Comparison of ENCODE assay signal across 9 cellular contexts in the genomic region with DNA sequence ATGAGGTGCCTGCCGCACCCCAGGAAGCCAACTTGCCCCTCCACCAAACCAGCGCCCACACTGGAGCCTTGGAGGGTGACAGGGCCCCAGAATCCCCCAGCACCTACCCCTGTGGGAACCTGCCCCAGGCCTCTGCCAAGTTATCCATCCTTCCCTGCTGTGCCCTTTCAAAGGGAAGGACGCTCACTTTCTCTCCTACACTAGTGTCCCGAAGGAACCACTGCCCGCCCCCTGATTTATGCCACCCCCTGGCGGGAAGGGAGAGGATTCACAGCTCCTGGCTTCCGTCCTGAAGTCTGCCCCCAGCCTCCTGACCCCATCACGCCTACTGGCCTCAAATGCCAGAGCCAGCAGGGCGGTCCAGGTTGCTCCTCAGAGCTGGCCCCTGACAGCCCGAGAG. TPM values are rescaled to one million over a fixed set of nuclear protein-coding genes. Genes with fewer than 3 reads are reported as not detected.
DNase-seq lines count a peak whose midpoint lies in the region; ATAC-seq and TF ChIP-seq lines count a peak whose summit lies in the region.
"Had no signal": no experiment of that assay in that cellular context is flagged by ENCODE, and none has a peak within 500 bp of the region (broad histone marks: within the 10 kb centered on the region; RNA-seq: fewer than 3 reads in every experiment).

No MANE protein-coding gene starts in this region.

- TF ChIP-seq POLR2A in Peyer's patch (IDR thresholded peaks at IDR 0.05): no peak

- H3K79me2 ChIP-seq in smooth muscle cell (ENCODE audit: low read depth): no peaks in the 10 kb centered on the region

- no peak overlapping the region for H3K4me3 ChIP-seq in smooth muscle cell
- H3K4me3 ChIP-seq in Peyer's patch: no peak overlapping the region

- peaks cover 7% of the 10 kb centered on the region for H3K4me1 ChIP-seq in smooth muscle cell (ENCODE audit: low read depth)
- peaks cover 0 to 40% (median 2%) of the 10 kb centered on the region in 4 donors for H3K4me1 ChIP-seq in Peyer's patch

- peaks cover 4% of the 10 kb centered on the region for H3K27me3 Mint-ChIP-seq in T-helper 2 cell treated with Interferon-gamma antibody and Interleukin-4, amounts not matched to agents 5 μg/mL and 100 μg/mL, for 36 hours (ENCODE audit: low read depth)

- no peak for ATAC-seq in HG03457 (IDR thresholded peaks at IDR 0.05; ENCODE audit: unreplicated experiment)
- ATAC-seq in HG03521 (IDR thresholded peaks at IDR 0.05; ENCODE audit: unreplicated experiment): no peak

- no peaks in the 10 kb centered on the region for H3F3A ChIP-seq in smooth muscle cell (ENCODE audit: low read depth)

- no peak for DNase-seq in T-helper 2 cell treated with Interferon-gamma antibody and Interleukin-4, amounts not matched to agents 5 μg/mL and 100 μg/mL, for 36 hours (ENCODE audit: low spot score)
- no peak for DNase-seq in T-helper 2 cell
- peak; percentile 41 for DNase-seq in SK-N-DZ (ENCODE audit: low spot score)
- DNase-seq in fibroblast of the conjunctiva (ENCODE audit: low read depth): peak; percentile 28
- DNase-seq in smooth muscle cell (lab: John Stamatoyannopoulos, UW; ENCODE audit: unreplicated experiment): no peak
- no peak for DNase-seq in Peyer's patch
- DNase-seq: stimulated activated CD4-positive, alpha-beta T cell treated with anti-CD3 and anti-CD28 coated beads, Interleukin-2, amount 100 ng/mL, for 48 hours had no signal

- no peak overlapping the region for H2AFZ ChIP-seq in smooth muscle cell (ENCODE audit: low read depth)

- H4K20me1 ChIP-seq in smooth muscle cell (ENCODE audit: low read depth): peaks cover 31% of the 10 kb centered on the region

- no peaks in the 10 kb centered on the region for H3K36me3 Mint-ChIP-seq in T-helper 2 cell treated with Interferon-gamma antibody and Interleukin-4, amounts not matched to agents 5 μg/mL and 100 μg/mL, for 36 hours (ENCODE audit: low read depth)

- no peaks in the 10 kb centered on the region for H3K9me3 Mint-ChIP-seq in T-helper 2 cell treated with Interferon-gamma antibody and Interleukin-4, amounts not matched to agents 5 μg/mL and 100 μg/mL, for 36 hours

- no peak overlapping the region for H3K9ac ChIP-seq in smooth muscle cell (ENCODE audit: low read depth)

- H3K36me3 ChIP-seq in smooth muscle cell (ENCODE audit: low read depth) (no peaks in the 10 kb centered on the region), Peyer's patch (no peaks in the 10 kb centered on the region)

- peak overlapping the region; percentile 76 for H3K4me3 Mint-ChIP-seq in T-helper 2 cell treated with Interferon-gamma antibody and Interleukin-4, amounts not matched to agents 5 μg/mL and 100 μg/mL, for 36 hours

- 48% methylated on average over 10 of the region's 10 CpGs for WGBS in smooth muscle cell (ENCODE audit: low lambda C conversion rate)

- peak; percentile 38 for TF ChIP-seq CTCF in smooth muscle cell (IDR thresholded peaks at IDR 0.05; ENCODE audit: borderline replicate concordance, insufficient read depth, poor library complexity, severe bottlenecking)
- TF ChIP-seq CTCF in Peyer's patch (IDR thresholded peaks at IDR 0.05): peak in 3 of 6 experiments; percentile 19 to 30 (median 19)

- H3K27ac Mint-ChIP-seq in T-helper 2 cell treated with Interferon-gamma antibody and Interleukin-4, amounts not matched to agents 5 μg/mL and 100 μg/mL, for 36 hours: no peak overlapping the region

- H3K4me2 ChIP-seq in smooth muscle cell: no peak overlapping the region

- no peak overlapping the region for H3K27ac ChIP-seq in smooth muscle cell (ENCODE audit: low read depth)
- no peak overlapping the region for H3K27ac ChIP-seq in Peyer's patch

- H3K4me1 Mint-ChIP-seq in T-helper 2 cell treated with Interferon-gamma antibody and Interleukin-4, amounts not matched to agents 5 μg/mL and 100 μg/mL, for 36 hours (ENCODE audit: low read depth): peaks cover 18% of the 10 kb centered on the region

- H3K9me3 ChIP-seq in smooth muscle cell (replicated peaks; ENCODE audit: low read depth): no peaks in the 10 kb centered on the region
- H3K9me3 ChIP-seq in Peyer's patch: no peaks in the 10 kb centered on the region

- no peaks in the 10 kb centered on the region for H3K27me3 ChIP-seq in smooth muscle cell (ENCODE audit: low read depth)
- H3K27me3 ChIP-seq in Peyer's patch: no peaks in the 10 kb centered on the region

RNA-seq across cellular contexts. Expression of a gene that starts 1.4 kb away (rescaled TPM):
- 6.2 and 6.3 TPM in 2 replicates for polyA plus RNA-seq in SK-N-DZ (2014; cell fraction: cytosol; rRNA removed)
- polyA plus RNA-seq in SK-N-DZ (2014; cell fraction: nucleus; rRNA removed): 9.5 and 13.8 TPM in 2 replicates
- total RNA-seq in smooth muscle cell (8.8 and 10.9 TPM in 2 replicates), Peyer's patch (10 to 100 TPM in 3 of 4 donors, 1 to 10 TPM in 1; 7.7 to 22.3 (median 14.9) TPM)
- 15.9 and 21.2 TPM in 2 replicates for polyA plus RNA-seq in smooth muscle cell

RNA-seq across cellular contexts. Expression of a gene that starts 42.7 kb away (rescaled TPM):
- 1.3 and 2.0 TPM in 2 replicates for polyA plus RNA-seq in SK-N-DZ (2014; cell fraction: cytosol; rRNA removed)
- 1.9 and 6.1 TPM in 2 replicates for polyA plus RNA-seq in SK-N-DZ (2014; cell fraction: nucleus; rRNA removed)
- total RNA-seq in smooth muscle cell (0.13 TPM in 1 of 2 replicates, not detected in the other), Peyer's patch (not detected)
- polyA plus RNA-seq in smooth muscle cell: 0.57 and 2.5 TPM in 2 replicates

RNA-seq across cellular contexts. Expression of a gene that starts 56.9 kb away (rescaled TPM):
- 0.61 and 1.1 TPM in 2 replicates for polyA plus RNA-seq in SK-N-DZ (2014; cell fraction: cytosol; rRNA removed)
- 0.18 and 0.23 TPM in 2 replicates for polyA plus RNA-seq in SK-N-DZ (2014; cell fraction: nucleus; rRNA removed)
- total RNA-seq in smooth muscle cell: 7.6 and 7.8 TPM in 2 replicates
- 6.3 and 7.4 TPM in 2 replicates for polyA plus RNA-seq in smooth muscle cell
- total RNA-seq in Peyer's patch: under 1 TPM in 3 of 4 donors, not detected in 1; 0.57 to 0.88 (median 0.80) TPM

Comparison
In these comparisons a context has a peak if more than half of its experiments do, and no peak if none do; other contexts are left out.
1. DNase-seq: peak in SK-N-DZ (single experiment) and fibroblast of the conjunctiva (single experiment); none in T-helper 2 cell treated with Interferon-gamma antibody and Interleukin-4, amounts not matched to agents 5 μg/mL and 100 μg/mL, for 36 hours (single experiment), T-helper 2 cell (0 of 5), smooth muscle cell (single experiment) and Peyer's patch (0 of 3).